19 cellular contexts compared by ENCODE assay signal in genomic region chr17:78504156-78504925, GRCh38.
DNase-seq lines count a peak whose midpoint lies in the region; ATAC-seq, FAIRE-seq and TF ChIP-seq lines count a peak whose summit lies in the region.
"Had no signal": no experiment of that assay in that cellular context is flagged by ENCODE, and none has a peak within 500 bp of the region (broad histone marks: within the 10 kb centered on the region; RNA-seq: fewer than 3 reads in every experiment).

No MANE protein-coding gene starts in this region.

- intact Hi-C loops in PC-3 (cut with micrococcal nuclease) = loop anchor here (2.0 kb wide), 1 partner anchor 204 kb away; no protein-coding TSS in a partner anchor

- peaks cover 10% of the 10 kb centered on the region for H3K4me1 ChIP-seq in PC-3 (ENCODE audit: insufficient read depth, low read length)
- no peaks in the 10 kb centered on the region for H3K4me1 ChIP-seq in endodermal cell (ENCODE audit: control insufficient read depth, insufficient read depth, low read length)
- H3K4me1 ChIP-seq in small intestine (ENCODE audit: control insufficient read depth in 2 of 2, insufficient read depth in 1 of 2, low read depth in 1 of 2, low read length in 1 of 2) = no peaks in the 10 kb centered on the region
- H3K4me1 ChIP-seq: BE2C had no signal

- H3K9me3 Mint-ChIP-seq in endodermal cell = no peaks in the 10 kb centered on the region
- no peaks in the 10 kb centered on the region for H3K9me3 Mint-ChIP-seq in stimulated activated naive B cell treated with anti-CD40 and anti-IgM and Interleukin-4, amounts not matched to agents 10 μg/mL and 1 μg/mL and 100 μg/mL, for 72 hours
- H3K9me3 Mint-ChIP-seq: CD4-positive, CD25-positive, alpha-beta regulatory T cell; CD8-positive, alpha-beta memory T cell; GM23338 had no signal

- no peaks in the 10 kb centered on the region for H3K79me2 ChIP-seq in PC-3 (ENCODE audit: low read length)

- H3K36me3 Mint-ChIP-seq in endodermal cell (ENCODE audit: low read depth) = no peaks in the 10 kb centered on the region
- H3K36me3 Mint-ChIP-seq in stimulated activated naive B cell treated with anti-CD40 and anti-IgM and Interleukin-4, amounts not matched to agents 10 μg/mL and 1 μg/mL and 100 μg/mL, for 72 hours = no peaks in the 10 kb centered on the region
- H3K36me3 Mint-ChIP-seq: CD4-positive, CD25-positive, alpha-beta regulatory T cell; CD8-positive, alpha-beta memory T cell had no signal

- DNase-seq in PC-3 = no peak
- DNase-seq in endodermal cell = peak; percentile 31
- no peak for DNase-seq in stimulated activated naive B cell treated with anti-CD40 and anti-IgM and Interleukin-4, amounts not matched to agents 10 μg/mL and 1 μg/mL and 100 μg/mL, for 72 hours
- no peak for DNase-seq in NCI-H146 treated with DMSO at 0.1 percent for 48 hours (lab: John Stamatoyannopoulos, UW; ENCODE audit: unreplicated experiment)
- DNase-seq in small intestine = no peak
- DNase-seq: ACHN; BE2C; C1 segment of cervical spinal cord; CD4-positive, CD25-positive, alpha-beta regulatory T cell; CD8-positive, alpha-beta memory T cell; COR-L47; DMS 273 treated with DMSO at 0.1 percent for 48 hours; GDM1; HCEC 1CT had no signal

- POLR2A ChIA-PET in PC-3 (lab: Charles Lee; ENCODE audit: unreplicated experiment) = no interaction called here

- H3F3A ChIP-seq in PC-3 (ENCODE audit: low read length, unreplicated experiment) = no peaks in the 10 kb centered on the region

- H3K27ac Mint-ChIP-seq in endodermal cell = no peak overlapping the region
- peak overlapping the region; percentile 42 for H3K27ac Mint-ChIP-seq in stimulated activated naive B cell treated with anti-CD40 and anti-IgM and Interleukin-4, amounts not matched to agents 10 μg/mL and 1 μg/mL and 100 μg/mL, for 72 hours
- H3K27ac Mint-ChIP-seq: GM23338 had no signal

- H3K9me3 ChIP-seq in PC-3 (ENCODE audit: low read length) (no peaks in the 10 kb centered on the region), endodermal cell (ENCODE audit: control insufficient read depth, low read length) (no peaks in the 10 kb centered on the region), small intestine (ENCODE audit: control insufficient read depth, low read depth) (no peaks in the 10 kb centered on the region)
- H3K9me3 ChIP-seq: BE2C had no signal

- 91 to 94% methylated on average over 19 to 21 of the region's 21 CpGs for WGBS in endodermal cell (ENCODE audit: insufficient coverage in 1 of 2, insufficient read length in 1 of 2), 2 experiments
- 73 to 86% (median 74%) methylated on average over 21 of the region's 21 CpGs for WGBS in small intestine, 3 donors

- no peak for ATAC-seq in PC-3
- no peak for ATAC-seq in stimulated activated naive B cell treated with anti-CD40 and anti-IgM and Interleukin-4, amounts not matched to agents 10 μg/mL and 1 μg/mL and 100 μg/mL, for 72 hours (replicated peaks)
- no peak for ATAC-seq in GM21786 (IDR thresholded peaks at IDR 0.05; ENCODE audit: unreplicated experiment)
- ATAC-seq: GM23338 had no signal

- H3K27me3 ChIP-seq in PC-3 (ENCODE audit: low read length) (peaks cover 12% of the 10 kb centered on the region), endodermal cell (ENCODE audit: control insufficient read depth, insufficient read depth, low read length, poor library complexity, severe bottlenecking) (no peaks in the 10 kb centered on the region), small intestine (ENCODE audit: control insufficient read depth in 2 of 2, insufficient read depth in 2 of 2, low read length in 2 of 2) (no peaks in the 10 kb centered on the region)
- H3K27me3 ChIP-seq: BE2C had no signal

- FAIRE-seq in small intestine (lab: Jason Lieb, UNC) = no peak
- FAIRE-seq: GM12892, GM18507, H54 had no signal

- H3K27ac ChIP-seq in PC-3 (ENCODE audit: low read length) (peak overlapping the region; percentile 58), endodermal cell (ENCODE audit: low read depth, low read length) (no peak overlapping the region), small intestine (ENCODE audit: low read depth in 1 of 2, low read length in 1 of 2) (no peak overlapping the region)

- CTCF ChIA-PET in PC-3 (lab: Charles Lee) = no interaction called here

- TF ChIP-seq CTCF in PC-3 (conservative IDR thresholded peaks at IDR 0.05; ENCODE audit: low read depth, low read length) (no peak), endodermal cell (conservative IDR thresholded peaks at IDR 0.05) (no peak)

- H3K9me2 ChIP-seq in PC-3 (replicated peaks; ENCODE audit: low read length) = no peaks in the 10 kb centered on the region

- H3K4me3 Mint-ChIP-seq in endodermal cell = no peak overlapping the region
- H3K4me3 Mint-ChIP-seq in stimulated activated naive B cell treated with anti-CD40 and anti-IgM and Interleukin-4, amounts not matched to agents 10 μg/mL and 1 μg/mL and 100 μg/mL, for 72 hours = no peak overlapping the region
- H3K4me3 Mint-ChIP-seq: CD4-positive, CD25-positive, alpha-beta regulatory T cell; CD8-positive, alpha-beta memory T cell; GM23338 had no signal

- no peaks in the 10 kb centered on the region for H3K4me1 Mint-ChIP-seq in endodermal cell
- H3K4me1 Mint-ChIP-seq in stimulated activated naive B cell treated with anti-CD40 and anti-IgM and Interleukin-4, amounts not matched to agents 10 μg/mL and 1 μg/mL and 100 μg/mL, for 72 hours = no peaks in the 10 kb centered on the region
- H3K4me1 Mint-ChIP-seq: CD4-positive, CD25-positive, alpha-beta regulatory T cell; CD8-positive, alpha-beta memory T cell; GM23338 had no signal

- peak overlapping the region; percentile 66 for H3K4me2 ChIP-seq in PC-3 (ENCODE audit: low read length)
- H3K4me2 ChIP-seq: GM23338 had no signal

- H4K20me1 ChIP-seq in PC-3 (ENCODE audit: low read length) = no peaks in the 10 kb centered on the region

- H3K27me3 Mint-ChIP-seq in endodermal cell (ENCODE audit: insufficient read depth) = no peaks in the 10 kb centered on the region
- H3K27me3 Mint-ChIP-seq in stimulated activated naive B cell treated with anti-CD40 and anti-IgM and Interleukin-4, amounts not matched to agents 10 μg/mL and 1 μg/mL and 100 μg/mL, for 72 hours = peaks cover 6 to 8% of the 10 kb centered on the region in 2 donors
- H3K27me3 Mint-ChIP-seq: CD4-positive, CD25-positive, alpha-beta regulatory T cell had no signal

- H3K4me3 ChIP-seq in PC-3 (ENCODE audit: low read length) = peak overlapping the region; percentile 14; the same call in 1 of the 2 replicates
- no peak overlapping the region for H3K4me3 ChIP-seq in endodermal cell (ENCODE audit: low read length)
- H3K4me3 ChIP-seq in small intestine (ENCODE audit: low read depth in 1 of 2, low read length in 2 of 2) = no peak overlapping the region
- H3K4me3 ChIP-seq: GM23338 had no signal

- no TSS peak for BruUV-seq in PC-3 (replicated peaks; lab: Mats Ljungman, UMichigan)

- no peak overlapping the region for H3K9ac ChIP-seq in PC-3 (ENCODE audit: low read length)
- H3K9ac ChIP-seq in endodermal cell (ENCODE audit: extremely low read depth, low read length, poor library complexity, severe bottlenecking) = no peak overlapping the region

- no peak overlapping the region for H2AFZ ChIP-seq in PC-3 (ENCODE audit: low read length)
- H2AFZ ChIP-seq: GM23338 had no signal

- H3K36me3 ChIP-seq in PC-3 (ENCODE audit: low read depth, low read length) = no peaks in the 10 kb centered on the region
- H3K36me3 ChIP-seq in endodermal cell (ENCODE audit: control insufficient read depth, insufficient read depth, low read length) = no peaks in the 10 kb centered on the region
- no peaks in the 10 kb centered on the region for H3K36me3 ChIP-seq in small intestine (ENCODE audit: control insufficient read depth in 2 of 2, insufficient read depth in 2 of 2, low read length in 2 of 2)
- H3K36me3 ChIP-seq: BE2C had no signal
